ENCODE assay signal across 8 cellular contexts in genomic region chr6:109073344-109074235, GRCh38. TPM values are rescaled to one million over a fixed set of nuclear protein-coding genes. Genes with fewer than 3 reads are reported as not detected.
DNase-seq lines count a peak whose midpoint lies in the region; ATAC-seq, FAIRE-seq and TF ChIP-seq lines count a peak whose summit lies in the region.

No MANE protein-coding gene starts in this region.

- DNase-seq in activated CD4-positive, alpha-beta T cell treated with anti-CD3 and anti-CD28 coated beads for 36 hours: peak; percentile 55
- no peak for DNase-seq in activated CD4-positive, alpha-beta T cell treated with anti-CD3 and anti-CD28 coated beads for 1 hour
- peak; percentile 42 for DNase-seq in NCI-H1092 (lab: John Stamatoyannopoulos, UW)
- DNase-seq in MCF 10A (ENCODE audit: unreplicated experiment): peak; percentile 85
- no peak for DNase-seq in keratinocyte (ENCODE audit: low read depth, low spot score)

- H3K27me3 Mint-ChIP-seq in activated CD4-positive, alpha-beta T cell treated with anti-CD3 and anti-CD28 coated beads for 36 hours: no peaks in the 10 kb centered on the region
- no peaks in the 10 kb centered on the region for H3K27me3 Mint-ChIP-seq in MCF 10A (ENCODE audit: insufficient read depth, unreplicated experiment)
- H3K27me3 Mint-ChIP-seq in stimulated activated memory B cell treated with anti-CD40 and anti-IgM and Interleukin-4, amounts not matched to agents 10 μg/mL and 1 μg/mL and 100 μg/mL, for 72 hours: no peaks in the 10 kb centered on the region

- peak; percentile 70 for FAIRE-seq in keratinocyte (lab: Jason Lieb, UNC)

- H3K27me3 ChIP-seq in keratinocyte (ENCODE audit: control insufficient read depth, extremely low read depth, insufficient read depth, low read length): no peaks in the 10 kb centered on the region

- peaks cover 19% of the 10 kb centered on the region for H3K4me1 Mint-ChIP-seq in activated CD4-positive, alpha-beta T cell treated with anti-CD3 and anti-CD28 coated beads for 36 hours
- peaks cover 12% of the 10 kb centered on the region for H3K4me1 Mint-ChIP-seq in MCF 10A (ENCODE audit: insufficient read depth, unreplicated experiment)
- H3K4me1 Mint-ChIP-seq in stimulated activated memory B cell treated with anti-CD40 and anti-IgM and Interleukin-4, amounts not matched to agents 10 μg/mL and 1 μg/mL and 100 μg/mL, for 72 hours: no peaks in the 10 kb centered on the region

- H3K27ac Mint-ChIP-seq in activated CD4-positive, alpha-beta T cell treated with anti-CD3 and anti-CD28 coated beads for 36 hours: no peak overlapping the region
- no peak overlapping the region for H3K27ac Mint-ChIP-seq in MCF 10A (ENCODE audit: low read depth, unreplicated experiment)
- no peak overlapping the region for H3K27ac Mint-ChIP-seq in stimulated activated memory B cell treated with anti-CD40 and anti-IgM and Interleukin-4, amounts not matched to agents 10 μg/mL and 1 μg/mL and 100 μg/mL, for 72 hours

- intact Hi-C loops in activated CD4-positive, alpha-beta T cell treated with anti-CD3 and anti-CD28 coated beads for 36 hours (cut with DNase I, micrococcal nuclease): loop anchor here (1.0 to 5.0 kb wide), 9 partner anchors 65 to 531 kb away; no protein-coding TSS in a partner anchor
- intact Hi-C loops in MCF 10A (cut with micrococcal nuclease): loop anchor here (1.0 kb wide), 5 partner anchors 180 to 531 kb away; no protein-coding TSS in a partner anchor

- no peaks in the 10 kb centered on the region for H3K36me3 ChIP-seq in keratinocyte (ENCODE audit: control insufficient read depth in 2 of 2, extremely low read depth in 1 of 2, insufficient read depth in 2 of 2, low read length in 2 of 2)

- TF ChIP-seq CTCF in MCF 10A (IDR thresholded peaks at IDR 0.05; ENCODE audit: unreplicated experiment) (peak; percentile 64), keratinocyte (optimal IDR thresholded peaks at IDR 0.05 in 1 of 3, IDR thresholded peaks at IDR 0.05 in 1 of 3, conservative IDR thresholded peaks at IDR 0.05 in 1 of 3; ENCODE audit: extremely low read depth in 1 of 3, insufficient read depth in 2 of 3, low read length in 3 of 3) (peak; percentile 32 to 47 (median 35))

- H2AFZ ChIP-seq in keratinocyte (ENCODE audit: control insufficient read depth, low read length): no peak overlapping the region

- BruUV-seq in MCF 10A (replicated peaks; lab: Mats Ljungman, UMichigan): no TSS peak

- H3K79me2 ChIP-seq in keratinocyte (ENCODE audit: control insufficient read depth, insufficient read depth, low read length): no peaks in the 10 kb centered on the region

- no peak overlapping the region for H3K4me2 ChIP-seq in keratinocyte (ENCODE audit: control insufficient read depth, extremely low read depth, insufficient read depth, low read depth, low read length)

- no peaks in the 10 kb centered on the region for H4K20me1 ChIP-seq in keratinocyte (ENCODE audit: control insufficient read depth, extremely low read depth, insufficient read depth, low read length)

- dilution Hi-C loops in keratinocyte (cut with MboI; ENCODE audit: extremely low pct_ligation_motif_present, low sequenced_read_pairs): no loop called here

- no peak overlapping the region for H3K4me3 ChIP-seq in keratinocyte (ENCODE audit: control insufficient read depth in 2 of 3, extremely low read depth in 1 of 3, insufficient read depth in 2 of 3, low read depth in 1 of 3, low read length in 3 of 3)

- ATAC-seq in activated CD4-positive, alpha-beta T cell treated with anti-CD3 and anti-CD28 coated beads for 36 hours: peak; percentile 66
- peak; percentile 66 for ATAC-seq in SK-N-SH treated with all-trans-retinoic acid at 6 μM for 48 hours
- peak; percentile 51 for ATAC-seq in stimulated activated memory B cell treated with anti-CD40 and anti-IgM and Interleukin-4, amounts not matched to agents 10 μg/mL and 1 μg/mL and 100 μg/mL, for 72 hours
- no peak for ATAC-seq in GM21423 (IDR thresholded peaks at IDR 0.05; ENCODE audit: unreplicated experiment)

- H3K9me3 Mint-ChIP-seq in activated CD4-positive, alpha-beta T cell treated with anti-CD3 and anti-CD28 coated beads for 36 hours (ENCODE audit: low read depth): no peaks in the 10 kb centered on the region
- H3K9me3 Mint-ChIP-seq in MCF 10A (ENCODE audit: unreplicated experiment): no peaks in the 10 kb centered on the region
- H3K9me3 Mint-ChIP-seq in stimulated activated memory B cell treated with anti-CD40 and anti-IgM and Interleukin-4, amounts not matched to agents 10 μg/mL and 1 μg/mL and 100 μg/mL, for 72 hours: no peaks in the 10 kb centered on the region

- no peaks in the 10 kb centered on the region for H3K4me1 ChIP-seq in keratinocyte (ENCODE audit: control insufficient read depth, extremely low read depth, insufficient read depth, low read length)

- POLR2A ChIA-PET in activated CD4-positive, alpha-beta T cell treated with anti-CD3 and anti-CD28 coated beads for 36 hours (lab: Charles Lee): interaction anchor here (0.7 kb wide), 1 partner anchor 65 kb away, joined by 3 read pairs; no protein-coding TSS in a partner anchor
- POLR2A ChIA-PET in MCF 10A (lab: Yijun Ruan, JAX): interaction anchor here (0.6 to 4.9 kb wide), 24 partner anchors 10 to 1136 kb away, joined by 3 to 61 read pairs (median 4); partner anchors contain the start of genes ARMC2, FOXO3 and SESN1

- no peak overlapping the region for H3K4me3 Mint-ChIP-seq in activated CD4-positive, alpha-beta T cell treated with anti-CD3 and anti-CD28 coated beads for 36 hours
- H3K4me3 Mint-ChIP-seq in MCF 10A (ENCODE audit: unreplicated experiment): no peak overlapping the region
- no peak overlapping the region for H3K4me3 Mint-ChIP-seq in stimulated activated memory B cell treated with anti-CD40 and anti-IgM and Interleukin-4, amounts not matched to agents 10 μg/mL and 1 μg/mL and 100 μg/mL, for 72 hours

- H3K27ac ChIP-seq in keratinocyte (ENCODE audit: control insufficient read depth, insufficient read depth, low read length): no peak overlapping the region

- CTCF ChIA-PET in activated CD4-positive, alpha-beta T cell treated with anti-CD3 and anti-CD28 coated beads for 36 hours (lab: Charles Lee): interaction anchor here (0.6 to 6.1 kb wide), 60 partner anchors 8 to 930 kb away, joined by 3 to 106 read pairs (median 4); partner anchors contain the start of genes CEP57L1 and SESN1
- CTCF ChIA-PET in MCF 10A (lab: Yijun Ruan, JAX): interaction anchor here (0.6 to 7.9 kb wide), 48 partner anchors 8 to 1050 kb away, joined by 3 to 109 read pairs (median 3); partner anchors contain the start of genes ARMC2, PPIL6 and SMPD2

- no peak overlapping the region for H3K9ac ChIP-seq in keratinocyte (ENCODE audit: control insufficient read depth, extremely low read depth, insufficient read depth, low read length)

- no peaks in the 10 kb centered on the region for H3K36me3 Mint-ChIP-seq in activated CD4-positive, alpha-beta T cell treated with anti-CD3 and anti-CD28 coated beads for 36 hours (ENCODE audit: low read depth)
- H3K36me3 Mint-ChIP-seq in MCF 10A (ENCODE audit: insufficient read depth, unreplicated experiment): no peaks in the 10 kb centered on the region
- H3K36me3 Mint-ChIP-seq in stimulated activated memory B cell treated with anti-CD40 and anti-IgM and Interleukin-4, amounts not matched to agents 10 μg/mL and 1 μg/mL and 100 μg/mL, for 72 hours: no peaks in the 10 kb centered on the region

- H3K9me3 ChIP-seq in keratinocyte (ENCODE audit: control insufficient read depth, low read depth, low read length): no peaks in the 10 kb centered on the region

- no peaks in the 10 kb centered on the region for H3K9me1 ChIP-seq in keratinocyte (ENCODE audit: control insufficient read depth, extremely low read depth, insufficient read depth, low read length)

TF ChIP-seq in SK-N-SH treated with all-trans-retinoic acid at 6 μM for 48 hours, 23 proteins besides CTCF, POLR2A, EP300 and RAD21 (continues in another document):
- no peak for TF ChIP-seq OSR1 (CRISPR knock-in tag; IDR thresholded peaks at IDR 0.05)
- TF ChIP-seq PATZ1 (CRISPR knock-in tag; IDR thresholded peaks at IDR 0.05; ENCODE audit: borderline replicate concordance): no peak

RNA-seq across cellular contexts. Expression of gene SESN1, which starts 21.1 kb away (rescaled TPM):
- 10 to 100 TPM in 1 of 2 experiments, 1 to 10 TPM in 1; 9.7 to 10.0 TPM for total RNA-seq in activated CD4-positive, alpha-beta T cell treated with anti-CD3 and anti-CD28 coated beads for 36 hours
- total RNA-seq in MCF 10A (2022): 16.7 and 23.0 TPM in 2 replicates
- polyA plus RNA-seq in keratinocyte: 8.9 to 21.4 TPM (median 20.4 TPM) in 3 replicates
- 29.9 TPM for polyA plus RNA-seq in keratinocyte (2011; ENCODE audit: low read depth)
- 7.6 and 13.9 TPM in 2 replicates for polyA plus RNA-seq in keratinocyte (2011; cell fraction: cytosol; rRNA removed)
- 18.1 and 24.2 TPM in 2 replicates for polyA plus RNA-seq in keratinocyte (2011; cell fraction: nucleus; rRNA removed)
- 7.5 and 19.4 TPM in 2 replicates for polyA plus RNA-seq in keratinocyte (2012; ENCODE audit: low replicate concordance)
- polyA minus RNA-seq in keratinocyte: 2.0 to 22.7 TPM (median 17.8 TPM) in 3 replicates
- 10.0 TPM for polyA minus RNA-seq in keratinocyte (2011; cell fraction: cytosol; rRNA and poly(A)+ RNA removed)
- 16.0 and 27.8 TPM in 2 replicates for polyA minus RNA-seq in keratinocyte (2011; cell fraction: nucleus; rRNA and poly(A)+ RNA removed)

RNA-seq across cellular contexts. Expression of gene CEP57L1, which starts 21.7 kb away (rescaled TPM):
- 10 to 100 TPM; 23.8 to 36.9 TPM for total RNA-seq in activated CD4-positive, alpha-beta T cell treated with anti-CD3 and anti-CD28 coated beads for 36 hours
- total RNA-seq in MCF 10A (2022): 16.7 and 18.9 TPM in 2 replicates
- polyA plus RNA-seq in keratinocyte: 7.7 to 14.2 TPM (median 8.1 TPM) in 3 replicates
- polyA plus RNA-seq in keratinocyte (2011; ENCODE audit: low read depth): 27.6 TPM
- polyA plus RNA-seq in keratinocyte (2011; cell fraction: cytosol; rRNA removed): 5.4 and 11.7 TPM in 2 replicates
- 9.7 and 13.6 TPM in 2 replicates for polyA plus RNA-seq in keratinocyte (2011; cell fraction: nucleus; rRNA removed)
- 5.0 and 8.8 TPM in 2 replicates for polyA plus RNA-seq in keratinocyte (2012; ENCODE audit: low replicate concordance)
- 0.95 to 10.0 TPM (median 5.6 TPM) in 3 replicates for polyA minus RNA-seq in keratinocyte
- polyA minus RNA-seq in keratinocyte (2011; cell fraction: cytosol; rRNA and poly(A)+ RNA removed): 5.8 TPM
- polyA minus RNA-seq in keratinocyte (2011; cell fraction: nucleus; rRNA and poly(A)+ RNA removed): 5.8 and 13.6 TPM in 2 replicates

Comparison
In these comparisons a context has a peak if more than half of its experiments do, and no peak if none do; other contexts are left out.
1. DNase-seq: peak in activated CD4-positive, alpha-beta T cell treated with anti-CD3 and anti-CD28 coated beads for 36 hours (single experiment), NCI-H1092 (single experiment) and MCF 10A (single experiment); none in activated CD4-positive, alpha-beta T cell treated with anti-CD3 and anti-CD28 coated beads for 1 hour (single experiment) and keratinocyte (single experiment).